ENCODE assay signal across 25 cellular contexts in the genomic region with DNA sequence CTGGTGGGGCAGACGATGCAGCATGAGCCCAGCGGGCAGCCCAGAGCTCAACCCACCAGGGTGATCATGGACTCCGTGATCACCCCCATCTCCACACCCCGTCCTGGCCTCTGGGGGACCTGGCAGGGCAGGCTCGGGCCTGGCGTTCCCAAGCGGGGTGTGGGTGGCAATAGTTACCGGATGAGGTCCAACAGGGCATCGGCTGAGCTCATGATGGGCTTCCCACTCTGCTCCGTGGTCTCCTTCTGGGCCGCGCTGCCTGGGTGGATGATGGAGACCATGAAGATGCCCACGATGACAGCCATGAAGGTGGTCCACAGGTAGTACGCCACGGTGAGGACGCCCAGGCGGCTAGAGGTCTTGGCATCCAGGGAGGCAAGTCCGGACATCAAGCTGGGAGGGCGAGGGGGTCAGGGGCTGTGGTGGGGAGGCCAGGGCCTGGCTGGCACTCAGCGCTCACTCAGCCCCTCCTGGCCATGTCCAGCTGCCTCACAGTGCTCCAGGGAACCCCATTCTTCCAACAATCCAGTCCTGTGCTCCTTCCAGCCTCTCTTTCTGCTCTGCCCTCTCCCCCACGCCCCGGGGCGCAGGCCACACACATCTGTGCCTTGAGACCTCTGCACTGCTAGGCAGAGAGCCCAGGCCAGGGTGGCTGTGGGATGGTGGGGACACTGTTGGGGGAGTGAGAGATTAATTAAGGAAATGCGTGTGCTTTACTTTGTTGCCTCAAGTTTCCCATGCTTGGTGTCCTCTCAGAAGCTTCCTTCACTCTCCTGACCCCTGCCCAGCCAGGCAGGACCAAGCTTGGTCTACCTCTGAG. TPM values are rescaled to one million over a fixed set of nuclear protein-coding genes. Genes with fewer than 3 reads are reported as not detected.
A peak's percentile ranks its signal among the peaks of the same experiment; 100 is the strongest.
DNase-seq lines count a peak whose midpoint lies in the region; ATAC-seq, FAIRE-seq and TF ChIP-seq lines count a peak whose summit lies in the region.
"Had no signal": no experiment of that assay in that cellular context is flagged by ENCODE, and none has a peak within 500 bp of the region (broad histone marks: within the 10 kb centered on the region; RNA-seq: fewer than 3 reads in every experiment).

No MANE protein-coding gene starts in this region.

- no peak overlapping the region for H3K14ac ChIP-seq in H1 (ENCODE audit: insufficient read length)

- H4K5ac ChIP-seq in H1 (ENCODE audit: insufficient read length, low read depth, low read length), result peak overlapping the region; percentile 16

- WGBS in HepG2 (ENCODE audit: low lambda C conversion rate), result 90% methylated on average over 12 of the region's 24 CpGs
- 95% methylated on average over 2 of the region's 24 CpGs for WGBS in right lobe of liver (ENCODE audit: insufficient coverage, low coverage, low lambda C conversion rate, missing lambda C conversion rate)
- 92% methylated on average over 23 of the region's 24 CpGs; no CpG with 5 or more reads in 1 of the 2 experiments for whole genome bisulfite sequencing in H1 (ENCODE audit: extremely low coverage in 1 of 2, insufficient coverage in 1 of 2, insufficient read length in 1 of 2, insufficient replicate concordance in 2 of 2, low coverage in 1 of 2, low lambda C conversion rate in 2 of 2, missing lambda C conversion rate in 1 of 2), 2 experiments
- WGBS in tibial nerve, 2 donors, result 80 to 84% methylated on average over 19 to 24 of the region's 24 CpGs

- no peaks in the 10 kb centered on the region for H3K23me2 ChIP-seq in H1 (ENCODE audit: low read depth, low read length)

- peaks cover 27% of the 10 kb centered on the region for H3F3A ChIP-seq in neural progenitor cell (ENCODE audit: low read depth)

- H3K4me3 ChIP-seq in HepG2 (replicated peaks in 1 of 3; ENCODE audit: insufficient read depth in 1 of 3, low read depth in 2 of 3, low read length in 3 of 3), result no peak overlapping the region
- no peak overlapping the region for H3K4me3 ChIP-seq in right lobe of liver
- H3K4me3 ChIP-seq in H1 (ENCODE audit: extremely low read depth in 1 of 4, insufficient read depth in 2 of 4, low read depth in 3 of 4, low read length in 4 of 4), result no peak overlapping the region
- no peak overlapping the region for H3K4me3 ChIP-seq in neural progenitor cell
- no peak overlapping the region for H3K4me3 ChIP-seq in tibial nerve
- H3K4me3 ChIP-seq: GM23248 had no signal

- H3K36me3 ChIP-seq in HepG2 (replicated peaks in 1 of 2; ENCODE audit: control insufficient read depth in 1 of 2, insufficient read depth in 2 of 2, low read length in 2 of 2) (no peaks in the 10 kb centered on the region), right lobe of liver (no peaks in the 10 kb centered on the region), H1 (ENCODE audit: control insufficient read depth in 2 of 4, insufficient read depth in 4 of 4, low read length in 3 of 4) (no peaks in the 10 kb centered on the region), neural progenitor cell (no peaks in the 10 kb centered on the region), tibial nerve (no peaks in the 10 kb centered on the region)
- H3K36me3 ChIP-seq: BE2C had no signal

- H3K18ac ChIP-seq in H1 (ENCODE audit: extremely low read depth, low read length), result peak overlapping the region; percentile 62; the same call in 1 of the 2 replicates

- H3K4me1 ChIP-seq in HepG2 (ENCODE audit: insufficient read depth, low read length) (peaks cover 87% of the 10 kb centered on the region), right lobe of liver (peaks cover 0 to 21% (median 3%) of the 10 kb centered on the region in 4 donors), H1 (replicated peaks in 1 of 4; ENCODE audit: control insufficient read depth in 3 of 4, insufficient read depth in 4 of 4, low read length in 3 of 4) (peaks cover 0 to 18% (median 8%) of the 10 kb centered on the region in 4 experiments; a peak in 5 of 7 replicates), neural progenitor cell (peaks cover 27% of the 10 kb centered on the region), tibial nerve (peaks cover 0 to 41% (median 6%) of the 10 kb centered on the region in 4 donors)

- no peaks in the 10 kb centered on the region; the same call in 1 of the 2 replicates for H3K9me3 ChIP-seq in HepG2 (ENCODE audit: low read length)
- H3K9me3 ChIP-seq in right lobe of liver, result no peaks in the 10 kb centered on the region
- H3K9me3 ChIP-seq in H1 (ENCODE audit: insufficient read depth in 2 of 2, low read depth in 1 of 2, low read length in 1 of 2), result peaks cover 0 to 4% of the 10 kb centered on the region in 2 experiments; a peak in 2 of 4 replicates
- H3K9me3 ChIP-seq in neural progenitor cell (ENCODE audit: low read depth), result no peaks in the 10 kb centered on the region
- H3K9me3 ChIP-seq in tibial nerve, result peaks cover 0 to 7% (median 0%) of the 10 kb centered on the region in 4 donors
- H3K9me3 ChIP-seq: BE2C had no signal

- CTCF ChIA-PET in HepG2 (lab: Yijun Ruan, JAX; ENCODE audit: low intra/inter-chr PET ratio, low total read pairs) (no interaction called here), H1 (lab: Charles Lee; ENCODE audit: partially characterized antibody) (interaction anchor here (1.0 to 1.2 kb wide), 3 partner anchors 25 to 36 kb away, joined by 3 read pairs; no protein-coding TSS in a partner anchor)

- no peak overlapping the region for H3K9ac ChIP-seq in HepG2 (ENCODE audit: insufficient read depth, low read depth, low read length)
- no peak overlapping the region for H3K9ac ChIP-seq in H1 (replicated peaks in 1 of 4; ENCODE audit: extremely low read depth in 1 of 4, low read depth in 3 of 4, low read length in 3 of 4)
- no peak overlapping the region for H3K9ac ChIP-seq in neural progenitor cell
- H3K9ac ChIP-seq: GM23248 had no signal

- H2BK20ac ChIP-seq in H1 (ENCODE audit: low read length), result 0 out of 2 replicates have a peak overlapping the region, but pooled peaks have one; percentile 3

- no peak overlapping the region; the same call in 1 of the 2 replicates for H2BK5ac ChIP-seq in H1 (ENCODE audit: low read depth, low read length)

- H4K20me1 ChIP-seq in HepG2 (ENCODE audit: insufficient read depth, low read length) (no peaks in the 10 kb centered on the region), H1 (replicated peaks in 1 of 2; ENCODE audit: control insufficient read depth in 1 of 2, insufficient read depth in 2 of 2, low read length in 2 of 2) (no peaks in the 10 kb centered on the region), neural progenitor cell (ENCODE audit: low read depth) (peaks cover 16% of the 10 kb centered on the region)

- no peak overlapping the region for H3K4ac ChIP-seq in H1 (replicated peaks; ENCODE audit: insufficient read length, low read depth, low read length)

- no peak overlapping the region for H2AFZ ChIP-seq in HepG2 (ENCODE audit: low read length)
- H2AFZ ChIP-seq in H1 (ENCODE audit: low read length), result no peak overlapping the region
- no peak overlapping the region for H2AFZ ChIP-seq in neural progenitor cell (replicated peaks)
- H2AFZ ChIP-seq: GM23248 had no signal

- H3K23ac ChIP-seq in H1 (ENCODE audit: insufficient read length), result no peak overlapping the region

- H3K27ac ChIP-seq in HepG2 (ENCODE audit: extremely low read length, insufficient read depth, low read length), result no peak overlapping the region
- H3K27ac ChIP-seq in right lobe of liver, result no peak overlapping the region
- H3K27ac ChIP-seq in H1 (ENCODE audit: low read depth, low read length), result no peak overlapping the region
- H3K27ac ChIP-seq in neural progenitor cell, result no peak overlapping the region
- peak overlapping the region in 3 of 4 donors; percentile 15 to 57 (median 43) for H3K27ac ChIP-seq in tibial nerve
- H3K27ac ChIP-seq: GM23248, RWPE1 had no signal

- peaks cover 10 to 66% of the 10 kb centered on the region in 2 experiments for H3K27me3 ChIP-seq in HepG2 (ENCODE audit: control insufficient read depth in 1 of 2, insufficient read depth in 2 of 2, low read length in 2 of 2)
- no peaks in the 10 kb centered on the region for H3K27me3 ChIP-seq in right lobe of liver
- no peaks in the 10 kb centered on the region for H3K27me3 ChIP-seq in H1 (replicated peaks in 1 of 4; ENCODE audit: control insufficient read depth in 3 of 4, extremely low read depth in 1 of 4, insufficient read depth in 3 of 4, low read length in 3 of 4)
- peaks cover 67% of the 10 kb centered on the region for H3K27me3 ChIP-seq in neural progenitor cell
- H3K27me3 ChIP-seq in tibial nerve, result no peaks in the 10 kb centered on the region
- H3K27me3 ChIP-seq: BE2C had no signal

- no peak overlapping the region for H3K4me3 Mint-ChIP-seq in neural progenitor cell
- H3K4me3 Mint-ChIP-seq: CD4-positive, CD25-positive, alpha-beta regulatory T cell had no signal

- no peak overlapping the region for H2AK5ac ChIP-seq in H1 (ENCODE audit: low read depth, low read length)

- H3K4me2 ChIP-seq in HepG2 (ENCODE audit: low read depth, low read length) (0 out of 2 replicates have a peak overlapping the region, but pooled peaks have one; percentile 26), H1 (ENCODE audit: insufficient read depth in 1 of 2, low read depth in 2 of 2, low read length in 2 of 2) (no peak overlapping the region), neural progenitor cell (peak overlapping the region; percentile 66)

- H3K9me3 Mint-ChIP-seq in neural progenitor cell, result peaks cover 5% of the 10 kb centered on the region

- no peak overlapping the region for H2BK120ac ChIP-seq in H1 (replicated peaks; ENCODE audit: low read depth, low read length)

- no TSS peak for BruUV-seq in HepG2 (replicated peaks; lab: Mats Ljungman, UMichigan)

- POLR2A ChIA-PET in HepG2 (lab: Yijun Ruan, JAX), result no interaction called here
- POLR2A ChIA-PET in H1 (lab: Charles Lee; ENCODE audit: partially characterized antibody), result no interaction called here

- H3K27me3 Mint-ChIP-seq in neural progenitor cell (ENCODE audit: insufficient read depth, low read depth), result peaks cover 17% of the 10 kb centered on the region
- H3K27me3 Mint-ChIP-seq: CD4-positive, CD25-positive, alpha-beta regulatory T cell had no signal

- H4K8ac ChIP-seq in H1 (ENCODE audit: extremely low read depth, insufficient read depth, low read length), result no peak overlapping the region

- no peaks in the 10 kb centered on the region for H3K36me3 Mint-ChIP-seq in neural progenitor cell
- H3K36me3 Mint-ChIP-seq: CD4-positive, CD25-positive, alpha-beta regulatory T cell had no signal

- in situ Hi-C loops in HepG2 (cut with HindIII; ENCODE audit: extremely low pct_ligation_motif_present, low pct_unique_long_range_greater_than_20kb), result no loop called here

- TF ChIP-seq EP300 in HepG2 (IDR thresholded peaks at IDR 0.05; ENCODE audit: low read depth in 2 of 2, low read length in 2 of 2) (no peak), HepG2 (CRISPR knock-in tag; IDR thresholded peaks at IDR 0.05; ENCODE audit: borderline replicate concordance) (no peak), H1 (IDR thresholded peaks at IDR 0.05; ENCODE audit: borderline replicate concordance in 1 of 2, low read depth in 2 of 2, low read length in 2 of 2) (no peak), tibial nerve (IDR thresholded peaks at IDR 0.05) (no peak)

- DNase-seq in HepG2 (ENCODE audit: low spot score) (no peak), right lobe of liver (no peak), H1 (ENCODE audit: low read depth in 1 of 2, low spot score in 2 of 2) (no peak), neural progenitor cell (ENCODE audit: low spot score) (no peak), tibial nerve (ENCODE audit: low spot score in 2 of 2) (no peak), amygdala (lab: John Stamatoyannopoulos, UW) (no peak), NCI-H2196 treated with DMSO at 0.1 percent for 48 hours (lab: John Stamatoyannopoulos, UW; ENCODE audit: unreplicated experiment) (no peak)
- DNase-seq: CD4-positive, CD25-positive, alpha-beta regulatory T cell; COR-L47; DMS 273 treated with DMSO at 0.1 percent for 48 hours; GF-D8; GM23248; KBM-7; MV-4-11; NCI-H1694 treated with DMSO at 0.1 percent for 48 hours; NCI-H2227 treated with DMSO at 0.1 percent for 48 hours; NCI-H510A treated with DMSO at 0.1 percent for 48 hours; NCI-H82; PC-3 had no signal

- FAIRE-seq in HepG2 (lab: Jason Lieb, UNC) (no peak), H1 (lab: Jason Lieb, UNC) (no peak)
- FAIRE-seq: GM19239 had no signal

- H2BK12ac ChIP-seq in H1 (ENCODE audit: low read depth, low read length), result no peak overlapping the region

- H4K91ac ChIP-seq in H1 (replicated peaks; ENCODE audit: insufficient read length, low read length), result no peak overlapping the region

- no peak for ATAC-seq in HepG2
- no peak for ATAC-seq in right lobe of liver
- no peak for ATAC-seq in HG02588 (IDR thresholded peaks at IDR 0.05; ENCODE audit: unreplicated experiment)
- ATAC-seq: PC-3 had no signal

- 0 out of 2 replicates have a peak overlapping the region, but pooled peaks have one; percentile 9 for H2BK15ac ChIP-seq in H1 (ENCODE audit: low read length)

- intact Hi-C loops in HepG2 (cut with micrococcal nuclease; ENCODE audit: unreplicated experiment), result no loop called here
- intact Hi-C loops in right lobe of liver (cut with DNase I), result no loop called here

- no peak for TF ChIP-seq RAD21 in HepG2 (CRISPR knock-in tag; IDR thresholded peaks at IDR 0.05)
- no peak for TF ChIP-seq RAD21 in H1 (IDR thresholded peaks at IDR 0.05 in 1 of 2, conservative IDR thresholded peaks at IDR 0.05 in 1 of 2; ENCODE audit: low read depth in 2 of 2, low read length in 2 of 2)

- H3K56ac ChIP-seq in H1 (replicated peaks; ENCODE audit: insufficient read length, low read depth, low read length), result no peak overlapping the region

- no peak for TF ChIP-seq CTCF in HepG2 (CRISPR knock-in tag; IDR thresholded peaks at IDR 0.05)
- TF ChIP-seq CTCF in right lobe of liver (IDR thresholded peaks at IDR 0.05), result no peak
- TF ChIP-seq CTCF in H1 (IDR thresholded peaks at IDR 0.05; ENCODE audit: control extremely low read depth in 1 of 3, insufficient read depth in 1 of 3, low read depth in 1 of 3, low read length in 3 of 3), result no peak
- TF ChIP-seq CTCF in neural progenitor cell (IDR thresholded peaks at IDR 0.05), result no peak
- no peak for TF ChIP-seq CTCF in tibial nerve (IDR thresholded peaks at IDR 0.05)

- H3K27ac Mint-ChIP-seq in neural progenitor cell, result no peak overlapping the region
- H3K27ac Mint-ChIP-seq: CD4-positive, CD25-positive, alpha-beta regulatory T cell had no signal

- TF ChIP-seq POLR2A in HepG2 (IDR thresholded peaks at IDR 0.05; ENCODE audit: insufficient read depth in 1 of 2, low read depth in 2 of 2, low read length in 2 of 2) (no peak), right lobe of liver (IDR thresholded peaks at IDR 0.05) (no peak), H1 (IDR thresholded peaks at IDR 0.05; ENCODE audit: control extremely low read depth in 1 of 2, low read depth in 2 of 2, low read length in 2 of 2) (no peak), tibial nerve (IDR thresholded peaks at IDR 0.05) (no peak)

- H3K79me2 ChIP-seq in HepG2 (ENCODE audit: insufficient read depth, low read length), result no peaks in the 10 kb centered on the region
- no peaks in the 10 kb centered on the region for H3K79me2 ChIP-seq in H1 (ENCODE audit: control insufficient read depth in 1 of 2, insufficient read depth in 2 of 2, low read length in 2 of 2)
- no peaks in the 10 kb centered on the region for H3K79me2 ChIP-seq in neural progenitor cell (ENCODE audit: low read depth)

- no peaks in the 10 kb centered on the region for H3K79me1 ChIP-seq in H1 (ENCODE audit: low read depth, low read length)

- H3K4me1 Mint-ChIP-seq in neural progenitor cell, result peaks cover 32% of the 10 kb centered on the region

RNA-seq across cellular contexts. Expression of gene SLC1A7, which starts 27.6 kb away (rescaled TPM):
- total RNA-seq in HepG2 (2016; rRNA removed; fragmentation: Illumina TruSeq; extraction: Trizol) (0.04 TPM in 1 of 2 replicates, not detected in the other), right lobe of liver (1 to 10 TPM in 1 of 6 experiments, under 1 TPM in 5; 0.31 to 1.3 (median 0.61) TPM), neural progenitor cell (ENCODE audit: low replicate concordance) (not detected in 2 replicates), tibial nerve (1 to 10 TPM in 1 of 4 donors, under 1 TPM in 1, not detected in 2; 0.66 to 1.6 TPM)
- total RNA-seq in HepG2 (2016; cell fraction: cytosol; rRNA removed; fragmentation: Illumina TruSeq; extraction: Trizol; ENCODE audit: low read depth), result 0.10 TPM in 1 of 2 replicates, not detected in the other
- 0.10 TPM in 1 of 2 replicates, not detected in the other for total RNA-seq in HepG2 (2016; cell fraction: insoluble cytoplasmic fraction; rRNA removed; fragmentation: Illumina TruSeq; extraction: Trizol)
- total RNA-seq in HepG2 (2016; cell fraction: membrane; rRNA removed; fragmentation: Illumina TruSeq; extraction: Trizol), result not detected in 2 replicates
- not detected in 2 replicates for total RNA-seq in HepG2 (2016; cell fraction: nucleus; rRNA removed; fragmentation: Illumina TruSeq; extraction: Trizol)
- polyA plus RNA-seq in HepG2 (2011; rRNA removed) (2.0 and 4.8 TPM in 2 replicates), H1 (2011; rRNA removed) (0.03 TPM in 1 of 2 replicates, not detected in the other)
- polyA plus RNA-seq in HepG2 (2011; cell fraction: cytosol; rRNA removed), result 1.7 and 1.9 TPM in 2 replicates
- polyA plus RNA-seq in HepG2 (2011; cell fraction: nucleus; rRNA removed), result 10.0 and 14.8 TPM in 2 replicates
- 8.9 and 11.0 TPM in 2 replicates for polyA plus RNA-seq in HepG2 (2012)
- polyA plus RNA-seq in HepG2 (2016; cell fraction: cytosol; fragmentation: Illumina TruSeq; extraction: Trizol; ENCODE audit: low read depth), result not detected in 2 replicates
- not detected in 2 replicates for polyA plus RNA-seq in HepG2 (2016; cell fraction: insoluble cytoplasmic fraction; fragmentation: Illumina TruSeq; extraction: Trizol; ENCODE audit: low read depth)
- polyA plus RNA-seq in HepG2 (2016; cell fraction: membrane; fragmentation: Illumina TruSeq; extraction: Trizol; ENCODE audit: low read depth), result 0.07 TPM in 1 of 2 replicates, not detected in the other
- not detected in 2 replicates for polyA plus RNA-seq in HepG2 (2016; cell fraction: nucleus; fragmentation: Illumina TruSeq; extraction: Trizol; ENCODE audit: insufficient read depth, low read depth)
- polyA minus RNA-seq in HepG2 (2011; rRNA and poly(A)+ RNA removed; ENCODE audit: low replicate concordance), result 2.1 TPM in 1 of 2 replicates, not detected in the other
- 0.70 and 0.99 TPM in 2 replicates for polyA minus RNA-seq in HepG2 (2011; cell fraction: cytosol; rRNA and poly(A)+ RNA removed)
- 0.77 and 2.1 TPM in 2 replicates for polyA minus RNA-seq in HepG2 (2011; cell fraction: nucleus; rRNA and poly(A)+ RNA removed)
- not detected in 2 replicates for total RNA-seq in H1 (2021; fragmentation: NEBNext Ultra II Directional; extraction: Animal tissue kit (Norgen Biotek cat#: 25700))
- polyA plus RNA-seq in H1 (2011; cell fraction: cytosol; rRNA removed), result not detected
- 0.10 TPM for polyA plus RNA-seq in H1 (2011; cell fraction: nucleus; rRNA removed)
- polyA plus RNA-seq in H1 (2012, experiment 1 of 2), result not detected in 4 replicates
- not detected for polyA plus RNA-seq in H1 (2012, experiment 2 of 2)
- polyA plus RNA-seq in H1 (2013, experiment 1 of 2), result not detected
- polyA plus RNA-seq in H1 (2013, experiment 2 of 2), result not detected
- polyA minus RNA-seq in H1 (2011; rRNA and poly(A)+ RNA removed), result not detected in 2 replicates
- not detected for polyA minus RNA-seq in H1 (2011; cell fraction: cytosol; rRNA and poly(A)+ RNA removed)
- polyA minus RNA-seq in H1 (2011; cell fraction: nucleus; rRNA and poly(A)+ RNA removed), result not detected
- total RNA-seq: A172; CD4-positive, CD25-positive, alpha-beta regulatory T cell; Daoy; GM23248 had no signal
- polyA plus RNA-seq: CD4-positive, CD25-positive, alpha-beta regulatory T cell had no signal

RNA-seq across cellular contexts. Expression of gene PODN, which starts 52.8 kb away (rescaled TPM):
- total RNA-seq in HepG2 (2016; rRNA removed; fragmentation: Illumina TruSeq; extraction: Trizol) (not detected in 2 replicates), right lobe of liver (1 to 10 TPM; 2.8 to 9.8 (median 5.1) TPM), neural progenitor cell (ENCODE audit: low replicate concordance) (0.09 TPM in 1 of 2 replicates, not detected in the other), tibial nerve (1,000 to 10,000 TPM in 1 of 4 donors, 100 to 1,000 TPM in 3; 209 to 1,182 (median 700) TPM)
- not detected in 2 replicates for total RNA-seq in HepG2 (2016; cell fraction: cytosol; rRNA removed; fragmentation: Illumina TruSeq; extraction: Trizol; ENCODE audit: low read depth)
- not detected in 2 replicates for total RNA-seq in HepG2 (2016; cell fraction: insoluble cytoplasmic fraction; rRNA removed; fragmentation: Illumina TruSeq; extraction: Trizol)
- not detected in 2 replicates for total RNA-seq in HepG2 (2016; cell fraction: membrane; rRNA removed; fragmentation: Illumina TruSeq; extraction: Trizol)
- total RNA-seq in HepG2 (2016; cell fraction: nucleus; rRNA removed; fragmentation: Illumina TruSeq; extraction: Trizol), result not detected in 2 replicates
- polyA plus RNA-seq in HepG2 (2011; rRNA removed) (0.10 and 0.13 TPM in 2 replicates), H1 (2011; rRNA removed) (0.17 and 0.63 TPM in 2 replicates)
- polyA plus RNA-seq in HepG2 (2011; cell fraction: cytosol; rRNA removed), result 0.03 TPM in 1 of 2 replicates, not detected in the other
- polyA plus RNA-seq in HepG2 (2011; cell fraction: nucleus; rRNA removed), result 0.29 and 0.56 TPM in 2 replicates
- polyA plus RNA-seq in HepG2 (2012), result 0.38 and 0.40 TPM in 2 replicates
- polyA plus RNA-seq in HepG2 (2016; cell fraction: cytosol; fragmentation: Illumina TruSeq; extraction: Trizol; ENCODE audit: low read depth), result not detected in 2 replicates
- not detected in 2 replicates for polyA plus RNA-seq in HepG2 (2016; cell fraction: insoluble cytoplasmic fraction; fragmentation: Illumina TruSeq; extraction: Trizol; ENCODE audit: low read depth)
- polyA plus RNA-seq in HepG2 (2016; cell fraction: membrane; fragmentation: Illumina TruSeq; extraction: Trizol; ENCODE audit: low read depth), result not detected in 2 replicates
- not detected in 2 replicates for polyA plus RNA-seq in HepG2 (2016; cell fraction: nucleus; fragmentation: Illumina TruSeq; extraction: Trizol; ENCODE audit: insufficient read depth, low read depth)
- polyA minus RNA-seq in HepG2 (2011; rRNA and poly(A)+ RNA removed; ENCODE audit: low replicate concordance), result 0.10 TPM in 1 of 2 replicates, not detected in the other
- not detected in 2 replicates for polyA minus RNA-seq in HepG2 (2011; cell fraction: cytosol; rRNA and poly(A)+ RNA removed)
- 0.25 TPM in 1 of 2 replicates, not detected in the other for polyA minus RNA-seq in HepG2 (2011; cell fraction: nucleus; rRNA and poly(A)+ RNA removed)
- total RNA-seq in H1 (2021; fragmentation: NEBNext Ultra II Directional; extraction: Animal tissue kit (Norgen Biotek cat#: 25700)), result 0.11 and 0.17 TPM in 2 replicates
- 0.50 TPM for polyA plus RNA-seq in H1 (2011; cell fraction: cytosol; rRNA removed)
- 0.91 TPM for polyA plus RNA-seq in H1 (2011; cell fraction: nucleus; rRNA removed)
- polyA plus RNA-seq in H1 (2012, experiment 1 of 2), result 0.17 to 0.42 TPM (median 0.31 TPM) in 4 replicates
- polyA plus RNA-seq in H1 (2012, experiment 2 of 2), result 0.22 TPM
- polyA plus RNA-seq in H1 (2013, experiment 1 of 2), result 0.14 TPM
- 0.22 TPM for polyA plus RNA-seq in H1 (2013, experiment 2 of 2)
- 0.28 and 0.39 TPM in 2 replicates for polyA minus RNA-seq in H1 (2011; rRNA and poly(A)+ RNA removed)
- polyA minus RNA-seq in H1 (2011; cell fraction: cytosol; rRNA and poly(A)+ RNA removed), result 1.8 TPM
- 0.30 TPM for polyA minus RNA-seq in H1 (2011; cell fraction: nucleus; rRNA and poly(A)+ RNA removed)
- total RNA-seq: A172; CD4-positive, CD25-positive, alpha-beta regulatory T cell; Daoy; PC-3 had no signal
- polyA plus RNA-seq: CD4-positive, CD25-positive, alpha-beta regulatory T cell had no signal

Comparison
In these comparisons a context has a peak if more than half of its experiments do, and no peak if none do; other contexts are left out.
1. H3K27ac ChIP-seq: peak in tibial nerve (3 of 4); none in HepG2 (single experiment), right lobe of liver (0 of 3), H1 (single experiment) and neural progenitor cell (single experiment).
2. H3K4me2 ChIP-seq: peak in HepG2 (single experiment) and neural progenitor cell (single experiment); none in H1 (0 of 2).
3. RNA of gene PODN, which starts 52.8 kb away (total RNA-seq): 209 to 1,182 TPM in tibial nerve; 2.8 to 9.8 TPM in right lobe of liver, 0.11 to 0.17 TPM in H1, not detected in HepG2 and 0.09 TPM in neural progenitor cell; every median in the first group is over 10 times any median in the second.